In the genomic region with DNA sequence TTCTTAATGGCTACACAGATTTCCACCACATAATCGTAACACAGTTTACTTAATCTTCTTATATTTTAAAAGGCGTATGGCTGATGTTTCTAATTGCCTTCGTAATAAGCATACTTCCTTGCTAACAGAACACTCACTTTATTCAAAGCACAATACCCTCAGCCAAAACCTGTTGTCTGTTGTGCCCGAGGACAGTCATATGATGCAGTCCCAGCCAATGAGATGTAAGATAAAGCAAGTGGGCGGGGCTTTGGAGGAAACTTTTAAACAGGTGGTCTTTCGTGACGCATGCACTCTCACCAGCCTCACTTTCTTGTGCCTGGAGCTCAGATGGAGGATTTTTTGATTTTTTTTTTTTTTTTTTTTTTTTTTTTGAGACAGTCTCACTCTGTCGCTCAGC, we compare ENCODE assay signal across 25 cellular contexts.
"Had no signal": no experiment of that assay in that cellular context is flagged by ENCODE, and none has a peak within 500 bp of the region (broad histone marks: within the 10 kb centered on the region; RNA-seq: fewer than 3 reads in every experiment).

No MANE protein-coding gene starts in this region.

- H3K4me3 ChIP-seq: cardiac muscle cell, MG63 had no signal

- H3K9me3 Mint-ChIP-seq: activated CD4-positive, alpha-beta T cell treated with anti-CD3 and anti-CD28 coated beads, Interleukin-2, amount 10 ng/mL, durations not matched to agents 7 days and 5 days; activated naive CD4-positive, alpha-beta T cell treated with anti-CD3 and anti-CD28 coated beads, Interleukin-2, amount 10 ng/mL, durations not matched to agents 7 days and 5 days; activated T-helper 17 cell treated with anti-CD3 and anti-CD28 coated beads, Interleukin-2, amount 50 U/mL, for 72 hours had no signal

- H3K36me3 ChIP-seq: brain microvascular endothelial cell, cardiac muscle cell, MG63 had no signal

- H3K27me3 ChIP-seq: brain microvascular endothelial cell, cardiac muscle cell, MG63 had no signal

- DNase-seq: activated CD4-positive, alpha-beta memory T cell treated with anti-CD3 and anti-CD28 coated beads, Interleukin-2, amount 10 ng/mL, durations not matched to agents 7 days and 5 days; activated CD4-positive, alpha-beta T cell treated with anti-CD3 and anti-CD28 coated beads for 1 hour; activated CD4-positive, alpha-beta T cell treated with anti-CD3 and anti-CD28 coated beads, Interleukin-2, amount 10 ng/mL, durations not matched to agents 7 days and 5 days; activated gamma-delta T cell treated with Interleukin-2 at 50 U/mL for 16 hours; activated naive CD4-positive, alpha-beta T cell treated with anti-CD3 and anti-CD28 coated beads, Interleukin-2, amount 10 ng/mL, durations not matched to agents 7 days and 5 days; activated naive CD8-positive, alpha-beta T cell treated with anti-CD3 and anti-CD28 coated beads for 36 hours; activated T-cell treated with anti-CD3 and anti-CD28 coated beads for 4 hours; activated T-cell treated with anti-CD3 and anti-CD28 coated beads, Interleukin-2, amount 50 U/mL, for 48 hours; brain microvascular endothelial cell; MG63; NCI-H1105 treated with DMSO at 0.1 percent for 48 hours; NCI-H1436 treated with DMSO at 0.1 percent for 48 hours; NCI-H187 treated with DMSO at 0.1 percent for 48 hours; NCI-H2107; NCI-H2171 treated with DMSO at 0.1 percent for 48 hours; NCI-H345; NCI-H510A; NCI-H526 treated with DMSO at 0.1 percent for 48 hours; NCI-H82; SIG-M5; T-helper 17 cell; T-helper 9 cell had no signal

- H3K27ac Mint-ChIP-seq: activated CD4-positive, alpha-beta memory T cell treated with anti-CD3 and anti-CD28 coated beads, Interleukin-2, amount 10 ng/mL, durations not matched to agents 7 days and 5 days; activated CD4-positive, alpha-beta T cell treated with anti-CD3 and anti-CD28 coated beads, Interleukin-2, amount 10 ng/mL, durations not matched to agents 7 days and 5 days; activated naive CD4-positive, alpha-beta T cell treated with anti-CD3 and anti-CD28 coated beads, Interleukin-2, amount 10 ng/mL, durations not matched to agents 7 days and 5 days; activated naive CD8-positive, alpha-beta T cell treated with anti-CD3 and anti-CD28 coated beads for 36 hours; activated T-helper 17 cell treated with anti-CD3 and anti-CD28 coated beads, Interleukin-2, amount 50 U/mL, for 72 hours; T-helper 17 cell; WTC11 had no signal

- H3K4me1 Mint-ChIP-seq: activated T-helper 17 cell treated with anti-CD3 and anti-CD28 coated beads, Interleukin-2, amount 50 U/mL, for 72 hours; T-helper 17 cell had no signal

- H3K4me3 Mint-ChIP-seq: activated CD4-positive, alpha-beta memory T cell treated with anti-CD3 and anti-CD28 coated beads, Interleukin-2, amount 10 ng/mL, durations not matched to agents 7 days and 5 days; activated CD4-positive, alpha-beta T cell treated with anti-CD3 and anti-CD28 coated beads, Interleukin-2, amount 10 ng/mL, durations not matched to agents 7 days and 5 days; activated naive CD4-positive, alpha-beta T cell treated with anti-CD3 and anti-CD28 coated beads, Interleukin-2, amount 10 ng/mL, durations not matched to agents 7 days and 5 days; activated naive CD8-positive, alpha-beta T cell treated with anti-CD3 and anti-CD28 coated beads for 36 hours; activated T-helper 17 cell treated with anti-CD3 and anti-CD28 coated beads, Interleukin-2, amount 50 U/mL, for 72 hours; T-helper 17 cell; WTC11 had no signal

- H3K9me3 ChIP-seq: MG63 had no signal

- H3K27ac ChIP-seq: brain microvascular endothelial cell, cardiac muscle cell had no signal

- H3K36me3 Mint-ChIP-seq: activated naive CD4-positive, alpha-beta T cell treated with anti-CD3 and anti-CD28 coated beads, Interleukin-2, amount 10 ng/mL, durations not matched to agents 7 days and 5 days; activated naive CD8-positive, alpha-beta T cell treated with anti-CD3 and anti-CD28 coated beads for 36 hours had no signal

- H3K27me3 Mint-ChIP-seq: activated CD4-positive, alpha-beta memory T cell treated with anti-CD3 and anti-CD28 coated beads, Interleukin-2, amount 10 ng/mL, durations not matched to agents 7 days and 5 days had no signal
